In the genomic region with DNA sequence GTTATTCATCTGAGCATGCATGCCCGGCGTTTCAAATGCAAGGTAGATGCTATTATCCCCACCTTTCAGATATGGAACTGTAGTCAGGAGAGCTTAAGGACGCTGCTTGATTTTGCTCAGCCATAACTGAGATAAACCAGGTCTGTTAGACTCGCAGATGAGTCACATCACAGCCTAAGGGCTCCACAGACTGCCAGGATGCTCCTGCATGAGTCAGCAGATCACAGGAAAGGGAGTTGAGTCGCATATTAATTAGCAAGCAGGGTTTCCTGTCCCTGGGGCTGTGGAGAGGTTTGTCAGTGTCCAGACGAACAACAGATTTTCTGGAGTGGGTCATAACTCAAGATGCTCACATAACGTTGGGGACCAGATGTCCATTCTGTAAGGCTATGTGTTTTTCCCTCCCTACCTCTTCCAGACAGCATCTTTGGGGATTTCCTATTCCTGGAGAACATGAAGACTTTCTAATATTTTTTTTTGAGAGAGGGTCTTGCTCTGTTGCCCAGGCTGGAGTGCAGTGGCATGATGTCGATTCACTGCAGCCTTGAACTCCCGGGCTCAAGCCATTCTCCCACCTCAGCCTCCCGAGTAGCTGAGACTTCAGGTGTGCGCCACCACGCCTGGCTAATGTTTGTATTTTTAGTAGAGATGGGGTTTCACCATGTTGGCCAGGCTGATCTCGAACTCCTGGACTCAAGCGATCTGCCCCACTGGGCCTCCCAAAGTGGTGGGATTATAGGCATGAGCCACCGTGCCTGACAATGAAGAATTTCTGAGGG, we compare ENCODE assay signal across 9 cellular contexts. TPM values are rescaled to one million over a fixed set of nuclear protein-coding genes. Genes with fewer than 3 reads are reported as not detected.
DNase-seq lines count a peak whose midpoint lies in the region; ATAC-seq and TF ChIP-seq lines count a peak whose summit lies in the region.
"Had no signal": no experiment of that assay in that cellular context is flagged by ENCODE, and none has a peak within 500 bp of the region (broad histone marks: within the 10 kb centered on the region; RNA-seq: fewer than 3 reads in every experiment).

No MANE protein-coding gene starts in this region.

- DNase-seq in DMS 273 (lab: John Stamatoyannopoulos, UW; ENCODE audit: unreplicated experiment): peak; percentile 43
- no peak for DNase-seq in DMS 273 treated with DMSO at 0.1 percent for 48 hours (lab: John Stamatoyannopoulos, UW)
- peak; percentile 88 for DNase-seq in SK-N-SH
- peak; percentile 88 for DNase-seq in hepatocyte (ENCODE audit: low spot score)
- peak; percentile 46 to 83 for DNase-seq in stimulated activated CD4-positive, alpha-beta T cell treated with anti-CD3 and anti-CD28 coated beads, Interleukin-4, amount 100 ng/mL, for 4 hours
- no peak for DNase-seq in NCI-H526 treated with DMSO at 0.1 percent for 48 hours (lab: John Stamatoyannopoulos, UW)

- H3K79me2 ChIP-seq in SK-N-SH (ENCODE audit: insufficient read depth) (no peaks in the 10 kb centered on the region), hepatocyte (no peaks in the 10 kb centered on the region)

- H3K27ac ChIP-seq in SK-N-SH (ENCODE audit: low read depth in 2 of 2, low read length in 1 of 2): peak overlapping the region; percentile 66 to 94
- no peak overlapping the region for H3K27ac ChIP-seq in hepatocyte

- H2AFZ ChIP-seq in SK-N-SH (ENCODE audit: low read depth) (no peak overlapping the region), hepatocyte (no peak overlapping the region)

- no peak for TF ChIP-seq RAD21 in SK-N-SH (IDR thresholded peaks at IDR 0.05; ENCODE audit: low read length)

- H3K9me2 ChIP-seq in SK-N-SH: no peaks in the 10 kb centered on the region
- H3K9me2 ChIP-seq in hepatocyte (replicated peaks; ENCODE audit: insufficient read depth): no peaks in the 10 kb centered on the region

- H3K4me1 Mint-ChIP-seq in activated naive CD4-positive, alpha-beta T cell treated with anti-CD3 and anti-CD28 coated beads, Interleukin-2, amount 50 U/mL, for 24 hours: peaks cover 9% of the 10 kb centered on the region

- H4K20me1 ChIP-seq in SK-N-SH (ENCODE audit: insufficient read depth) (peaks cover 3% of the 10 kb centered on the region; the same call in 1 of the 2 replicates), hepatocyte (ENCODE audit: insufficient read depth, poor library complexity, severe bottlenecking) (no peaks in the 10 kb centered on the region)

- H3K4me1 ChIP-seq in SK-N-SH (ENCODE audit: control insufficient read depth in 1 of 2, insufficient read depth in 2 of 2, low read depth in 1 of 2, low read length in 1 of 2): peaks cover 0 to 6% of the 10 kb centered on the region in 2 experiments; a peak in 2 of 4 replicates
- no peaks in the 10 kb centered on the region for H3K4me1 ChIP-seq in hepatocyte (ENCODE audit: insufficient read depth)

- peaks cover 12% of the 10 kb centered on the region for H3K36me3 Mint-ChIP-seq in activated naive CD4-positive, alpha-beta T cell treated with anti-CD3 and anti-CD28 coated beads, Interleukin-2, amount 50 U/mL, for 24 hours

- no peaks in the 10 kb centered on the region for H3K9me3 Mint-ChIP-seq in activated naive CD4-positive, alpha-beta T cell treated with anti-CD3 and anti-CD28 coated beads, Interleukin-2, amount 50 U/mL, for 24 hours
- H3K9me3 Mint-ChIP-seq: dendritic cell treated with granulocyte-macrophage colony-stimulating factor and Interleukin-4, amounts not matched to agents 40 ng/mL and 50 ng/mL, for 4 days had no signal

- H3K27me3 ChIP-seq in SK-N-SH (ENCODE audit: insufficient read depth): no peaks in the 10 kb centered on the region
- no peaks in the 10 kb centered on the region for H3K27me3 ChIP-seq in hepatocyte

- H3F3A ChIP-seq in SK-N-SH (replicated peaks; ENCODE audit: insufficient read depth): peaks cover 52% of the 10 kb centered on the region

- POLR2A ChIA-PET in SK-N-SH (lab: Yijun Ruan, JAX): no interaction called here

- WGBS in SK-N-SH (ENCODE audit: low lambda C conversion rate): 44% methylated on average over 15 of the region's 15 CpGs
- WGBS in hepatocyte (ENCODE audit: low lambda C conversion rate, missing lambda C conversion rate): 66% methylated on average over 15 of the region's 15 CpGs

- peak overlapping the region; percentile 4 for H3K4me3 Mint-ChIP-seq in activated naive CD4-positive, alpha-beta T cell treated with anti-CD3 and anti-CD28 coated beads, Interleukin-2, amount 50 U/mL, for 24 hours
- H3K4me3 Mint-ChIP-seq: dendritic cell treated with granulocyte-macrophage colony-stimulating factor and Interleukin-4, amounts not matched to agents 40 ng/mL and 50 ng/mL, for 4 days had no signal

- H3K4me3 ChIP-seq in SK-N-SH (ENCODE audit: low read depth in 2 of 2, low read length in 1 of 2): no peak overlapping the region
- no peak overlapping the region for H3K4me3 ChIP-seq in hepatocyte

- H3K27ac Mint-ChIP-seq in activated naive CD4-positive, alpha-beta T cell treated with anti-CD3 and anti-CD28 coated beads, Interleukin-2, amount 50 U/mL, for 24 hours: no peak overlapping the region
- H3K27ac Mint-ChIP-seq: dendritic cell treated with granulocyte-macrophage colony-stimulating factor and Interleukin-4, amounts not matched to agents 40 ng/mL and 50 ng/mL, for 4 days had no signal

- ATAC-seq in HG03460 (IDR thresholded peaks at IDR 0.05; ENCODE audit: unreplicated experiment): no peak

- CTCF ChIA-PET in SK-N-SH (lab: Yijun Ruan, JAX): interaction anchor here (0.8 kb wide), 1 partner anchor 138 kb away, joined by 3 read pairs; no protein-coding TSS in a partner anchor

- TF ChIP-seq CTCF in SK-N-SH (IDR thresholded peaks at IDR 0.05): no peak
- TF ChIP-seq CTCF in hepatocyte (IDR thresholded peaks at IDR 0.05; ENCODE audit: poor library complexity): no peak

- peak overlapping the region; percentile 24; the same call in 1 of the 2 replicates for H3K9ac ChIP-seq in SK-N-SH

- TF ChIP-seq EP300 in SK-N-SH (IDR thresholded peaks at IDR 0.05; ENCODE audit: borderline replicate concordance in 1 of 2, low read depth in 1 of 2, low read length in 1 of 2): peak; percentile 98 to 99

- no peaks in the 10 kb centered on the region for H3K27me3 Mint-ChIP-seq in activated naive CD4-positive, alpha-beta T cell treated with anti-CD3 and anti-CD28 coated beads, Interleukin-2, amount 50 U/mL, for 24 hours
- H3K27me3 Mint-ChIP-seq: dendritic cell treated with granulocyte-macrophage colony-stimulating factor and Interleukin-4, amounts not matched to agents 40 ng/mL and 50 ng/mL, for 4 days had no signal

- H3K9me3 ChIP-seq in SK-N-SH (no peaks in the 10 kb centered on the region), hepatocyte (ENCODE audit: low read depth) (no peaks in the 10 kb centered on the region)

- H3K36me3 ChIP-seq in SK-N-SH (replicated peaks in 1 of 2; ENCODE audit: control insufficient read depth in 1 of 2, insufficient read depth in 2 of 2, low read length in 1 of 2) (peaks cover 10 to 18% of the 10 kb centered on the region in 2 experiments), hepatocyte (replicated peaks; ENCODE audit: insufficient read depth, low read depth) (no peaks in the 10 kb centered on the region)

- H3K4me2 ChIP-seq in SK-N-SH (peak overlapping the region; percentile 59), hepatocyte (no peak overlapping the region)

TF ChIP-seq in SK-N-SH, 30 proteins besides CTCF, POLR2A, EP300 and RAD21 (continues in another document):
- TF ChIP-seq YY1 (IDR thresholded peaks at IDR 0.05; ENCODE audit: low read depth) (peak; percentile 54; the same call in 1 of the 2 replicates), MEF2A (IDR thresholded peaks at IDR 0.05; ENCODE audit: borderline replicate concordance, low read depth) (0 out of 2 replicates have a peak, but pooled peaks have one; percentile 60), TCF12 (IDR thresholded peaks at IDR 0.05) (peak; percentile 100), NRF1 (IDR thresholded peaks at IDR 0.05; ENCODE audit: low read depth, low read length) (no peak), EZH2phosphoT487 (IDR thresholded peaks at IDR 0.05; ENCODE audit: borderline replicate concordance, low read depth) (no peak), ELF1 (IDR thresholded peaks at IDR 0.05) (peak; percentile 40; the same call in 1 of the 2 replicates), JUND (IDR thresholded peaks at IDR 0.05) (peak; percentile 100), SIN3A (IDR thresholded peaks at IDR 0.05; ENCODE audit: borderline replicate concordance, low read depth, low read length) (peak; percentile 81; the same call in 1 of the 2 replicates), RXRA (IDR thresholded peaks at IDR 0.05; ENCODE audit: borderline replicate concordance, low read depth) (peak; percentile 83), MXI1 (IDR thresholded peaks at IDR 0.05; ENCODE audit: low read depth, low read length) (peak; percentile 74; the same call in 1 of the 2 replicates), GABPA (IDR thresholded peaks at IDR 0.05; ENCODE audit: low read depth) (peak; percentile 52)
- TF ChIP-seq, protein P1, sequence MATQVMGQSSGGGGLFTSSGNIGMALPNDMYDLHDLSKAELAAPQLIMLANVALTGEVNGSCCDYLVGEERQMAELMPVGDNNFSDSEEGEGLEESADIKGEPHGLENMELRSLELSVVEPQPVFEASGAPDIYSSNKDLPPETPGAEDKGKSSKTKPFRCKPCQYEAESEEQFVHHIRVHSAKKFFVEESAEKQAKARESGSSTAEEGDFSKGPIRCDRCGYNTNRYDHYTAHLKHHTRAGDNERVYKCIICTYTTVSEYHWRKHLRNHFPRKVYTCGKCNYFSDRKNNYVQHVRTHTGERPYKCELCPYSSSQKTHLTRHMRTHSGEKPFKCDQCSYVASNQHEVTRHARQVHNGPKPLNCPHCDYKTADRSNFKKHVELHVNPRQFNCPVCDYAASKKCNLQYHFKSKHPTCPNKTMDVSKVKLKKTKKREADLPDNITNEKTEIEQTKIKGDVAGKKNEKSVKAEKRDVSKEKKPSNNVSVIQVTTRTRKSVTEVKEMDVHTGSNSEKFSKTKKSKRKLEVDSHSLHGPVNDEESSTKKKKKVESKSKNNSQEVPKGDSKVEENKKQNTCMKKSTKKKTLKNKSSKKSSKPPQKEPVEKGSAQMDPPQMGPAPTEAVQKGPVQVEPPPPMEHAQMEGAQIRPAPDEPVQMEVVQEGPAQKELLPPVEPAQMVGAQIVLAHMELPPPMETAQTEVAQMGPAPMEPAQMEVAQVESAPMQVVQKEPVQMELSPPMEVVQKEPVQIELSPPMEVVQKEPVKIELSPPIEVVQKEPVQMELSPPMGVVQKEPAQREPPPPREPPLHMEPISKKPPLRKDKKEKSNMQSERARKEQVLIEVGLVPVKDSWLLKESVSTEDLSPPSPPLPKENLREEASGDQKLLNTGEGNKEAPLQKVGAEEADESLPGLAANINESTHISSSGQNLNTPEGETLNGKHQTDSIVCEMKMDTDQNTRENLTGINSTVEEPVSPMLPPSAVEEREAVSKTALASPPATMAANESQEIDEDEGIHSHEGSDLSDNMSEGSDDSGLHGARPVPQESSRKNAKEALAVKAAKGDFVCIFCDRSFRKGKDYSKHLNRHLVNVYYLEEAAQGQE (IDR thresholded peaks at IDR 0.05; ENCODE audit: low read depth, low read length): peak; percentile 78

RNA-seq across cellular contexts. Expression of a gene that starts 36.7 kb away (rescaled TPM):
- polyA plus RNA-seq in SK-N-SH (2012; rRNA removed): 33.0 and 59.7 TPM in 2 replicates
- polyA plus RNA-seq in SK-N-SH (2012; cell fraction: cytosol; rRNA removed): 22.0 and 28.4 TPM in 2 replicates
- 122 and 146 TPM in 2 replicates for polyA plus RNA-seq in SK-N-SH (2012; cell fraction: nucleus; rRNA removed)
- total RNA-seq in hepatocyte: 15.4 and 21.6 TPM in 2 replicates
- 26.2 and 35.2 TPM in 2 replicates for polyA plus RNA-seq in hepatocyte

Comparison
In these comparisons a context has a peak if more than half of its experiments do, and no peak if none do; other contexts are left out.
1. DNase-seq: peak in DMS 273 (single experiment), SK-N-SH (single experiment), hepatocyte (single experiment) and stimulated activated CD4-positive, alpha-beta T cell treated with anti-CD3 and anti-CD28 coated beads, Interleukin-4, amount 100 ng/mL, for 4 hours (2 of 2); none in DMS 273 treated with DMSO at 0.1 percent for 48 hours (single experiment) and NCI-H526 treated with DMSO at 0.1 percent for 48 hours (single experiment).